1 cellular context compared by ENCODE assay signal in the genomic region with DNA sequence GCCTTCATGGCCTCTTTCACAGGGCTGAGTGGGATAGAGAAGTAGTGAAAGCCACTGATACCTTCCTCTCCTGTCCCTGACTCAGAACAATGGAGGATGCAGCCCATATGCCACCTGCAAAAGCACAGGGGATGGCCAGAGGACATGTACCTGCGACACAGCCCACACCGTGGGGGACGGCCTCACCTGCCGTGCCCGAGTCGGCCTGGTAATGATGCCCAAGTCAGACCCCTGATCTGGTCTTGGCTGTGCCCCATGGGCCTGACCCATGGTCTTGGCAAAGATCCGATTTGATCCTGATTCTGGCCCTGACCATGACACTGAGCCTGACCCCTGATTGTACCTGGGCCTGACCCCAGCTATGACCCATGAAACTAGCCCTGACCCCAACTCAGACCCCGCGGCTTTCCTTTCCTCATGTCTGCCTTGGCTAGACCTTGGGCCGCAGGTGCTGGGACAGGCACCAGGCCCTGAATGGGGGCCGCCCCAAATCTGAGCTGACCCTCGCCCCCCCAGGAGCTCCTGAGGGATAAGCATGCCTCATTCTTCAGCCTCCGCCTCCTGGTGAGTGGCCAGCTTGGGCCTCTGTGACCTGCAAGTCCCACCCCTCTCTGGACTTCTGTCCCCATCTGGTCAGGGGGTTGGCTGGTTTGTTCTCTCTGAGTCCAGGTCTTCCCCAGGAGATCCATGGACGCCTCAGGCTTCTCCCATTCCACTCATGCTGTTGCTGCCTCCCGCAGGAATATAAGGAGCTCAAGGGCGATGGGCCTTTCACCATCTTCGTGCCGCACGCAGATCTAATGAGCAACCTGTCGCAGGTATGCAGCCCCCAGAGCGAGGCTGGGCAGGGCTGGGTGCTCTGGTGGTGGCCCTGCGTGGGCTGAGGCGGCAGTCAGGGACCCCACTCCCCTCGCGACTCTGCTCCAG.
TF ChIP-seq lines count a peak whose summit lies in the region.

No MANE protein-coding gene starts in this region.

TF ChIP-seq in IMR-90, 13 proteins besides CTCF, POLR2A, EP300 and RAD21 (continued from another document):
- TF ChIP-seq RFX5 (IDR thresholded peaks at IDR 0.05; ENCODE audit: low read depth, low read length) (no peak), MXI1 (IDR thresholded peaks at IDR 0.05; ENCODE audit: borderline replicate concordance, low read depth, low read length) (no peak), RCOR1 (IDR thresholded peaks at IDR 0.05; ENCODE audit: insufficient replicate concordance, low read length) (no peak), MAFK (IDR thresholded peaks at IDR 0.05; ENCODE audit: low read depth, low read length) (no peak), CEBPB (IDR thresholded peaks at IDR 0.05; ENCODE audit: low read depth, low read length) (no peak), CHD1 (IDR thresholded peaks at IDR 0.05; ENCODE audit: low read depth, low read length) (no peak), NFE2L2 (IDR thresholded peaks at IDR 0.05; ENCODE audit: low read depth, low read length) (no peak), SMC3 (IDR thresholded peaks at IDR 0.05; ENCODE audit: low read depth, low read length) (no peak), BHLHE40 (IDR thresholded peaks at IDR 0.05; ENCODE audit: low read depth, low read length) (no peak)
- TF ChIP-seq, protein P1, sequence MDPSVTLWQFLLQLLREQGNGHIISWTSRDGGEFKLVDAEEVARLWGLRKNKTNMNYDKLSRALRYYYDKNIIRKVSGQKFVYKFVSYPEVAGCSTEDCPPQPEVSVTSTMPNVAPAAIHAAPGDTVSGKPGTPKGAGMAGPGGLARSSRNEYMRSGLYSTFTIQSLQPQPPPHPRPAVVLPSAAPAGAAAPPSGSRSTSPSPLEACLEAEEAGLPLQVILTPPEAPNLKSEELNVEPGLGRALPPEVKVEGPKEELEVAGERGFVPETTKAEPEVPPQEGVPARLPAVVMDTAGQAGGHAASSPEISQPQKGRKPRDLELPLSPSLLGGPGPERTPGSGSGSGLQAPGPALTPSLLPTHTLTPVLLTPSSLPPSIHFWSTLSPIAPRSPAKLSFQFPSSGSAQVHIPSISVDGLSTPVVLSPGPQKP (IDR thresholded peaks at IDR 0.05; ENCODE audit: borderline replicate concordance, low read depth, low read length), result no peak
- TF ChIP-seq, protein P2, sequence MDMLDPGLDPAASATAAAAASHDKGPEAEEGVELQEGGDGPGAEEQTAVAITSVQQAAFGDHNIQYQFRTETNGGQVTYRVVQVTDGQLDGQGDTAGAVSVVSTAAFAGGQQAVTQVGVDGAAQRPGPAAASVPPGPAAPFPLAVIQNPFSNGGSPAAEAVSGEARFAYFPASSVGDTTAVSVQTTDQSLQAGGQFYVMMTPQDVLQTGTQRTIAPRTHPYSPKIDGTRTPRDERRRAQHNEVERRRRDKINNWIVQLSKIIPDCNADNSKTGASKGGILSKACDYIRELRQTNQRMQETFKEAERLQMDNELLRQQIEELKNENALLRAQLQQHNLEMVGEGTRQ (IDR thresholded peaks at IDR 0.05; ENCODE audit: low read depth, low read length), result no peak
